Comparison of ENCODE assay signal across 22 cellular contexts in genomic region chr16:70705056-70705455, GRCh38. TPM values are rescaled to one million over a fixed set of nuclear protein-coding genes. Genes with fewer than 3 reads are reported as not detected.
DNase-seq lines count a peak whose midpoint lies in the region; ATAC-seq and TF ChIP-seq lines count a peak whose summit lies in the region.
"Had no signal": no experiment of that assay in that cellular context is flagged by ENCODE, and none has a peak within 500 bp of the region (broad histone marks: within the 10 kb centered on the region; RNA-seq: fewer than 3 reads in every experiment).

No MANE protein-coding gene starts in this region.

- no peak for TF ChIP-seq CTCF in thoracic aorta (IDR thresholded peaks at IDR 0.05)
- no peak for TF ChIP-seq CTCF in progenitor cell of endocrine pancreas (IDR thresholded peaks at IDR 0.05; ENCODE audit: unreplicated experiment)
- no peak for TF ChIP-seq CTCF in lower leg skin (IDR thresholded peaks at IDR 0.05)
- no peak for TF ChIP-seq CTCF in MM.1S (IDR thresholded peaks at IDR 0.05; ENCODE audit: low read length)

- H2AFZ ChIP-seq in MM.1S (ENCODE audit: low read length) = no peak overlapping the region

- H3K4me1 ChIP-seq in muscle layer of colon (ENCODE audit: insufficient read depth, low read length) (peaks cover 97% of the 10 kb centered on the region), thoracic aorta (ENCODE audit: control insufficient read depth in 1 of 2, low read depth in 2 of 2) (peaks cover 52 to 79% of the 10 kb centered on the region in 2 donors), MM.1S (ENCODE audit: low read length) (no peaks in the 10 kb centered on the region)
- H3K4me1 ChIP-seq: HAP-1 had no signal

- no peak overlapping the region for H3K4me3 Mint-ChIP-seq in activated T-helper 17 cell treated with anti-CD3 and anti-CD28 coated beads, Interleukin-2, amount 50 U/mL, for 72 hours
- no peak overlapping the region for H3K4me3 Mint-ChIP-seq in progenitor cell of endocrine pancreas (ENCODE audit: low read depth)
- H3K4me3 Mint-ChIP-seq: activated T-helper 1 cell treated with anti-CD3 and anti-CD28 coated beads, Interleukin-12 subunit alpha, Interleukin-12 subunit beta, Interleukin-2, Interleukin-4 antibody, amounts not matched to agents 30 ng/mL and 10 ng/mL and 1 ng/mL, durations not matched to agents 14 hours and 24 hours and 36 hours; WTC11 had no signal

- peak overlapping the region; percentile 15 for H3K27ac Mint-ChIP-seq in activated T-helper 17 cell treated with anti-CD3 and anti-CD28 coated beads, Interleukin-2, amount 50 U/mL, for 72 hours
- H3K27ac Mint-ChIP-seq in progenitor cell of endocrine pancreas = no peak overlapping the region
- H3K27ac Mint-ChIP-seq: activated T-helper 1 cell treated with anti-CD3 and anti-CD28 coated beads, Interleukin-12 subunit alpha, Interleukin-12 subunit beta, Interleukin-2, Interleukin-4 antibody, amounts not matched to agents 30 ng/mL and 10 ng/mL and 1 ng/mL, durations not matched to agents 14 hours and 24 hours and 36 hours; WTC11 had no signal

- no peaks in the 10 kb centered on the region for H3K4me1 Mint-ChIP-seq in activated T-helper 17 cell treated with anti-CD3 and anti-CD28 coated beads, Interleukin-2, amount 50 U/mL, for 72 hours
- peaks cover 11% of the 10 kb centered on the region for H3K4me1 Mint-ChIP-seq in progenitor cell of endocrine pancreas (ENCODE audit: low read depth)

- no peak overlapping the region for H3K4me2 ChIP-seq in MM.1S (ENCODE audit: low read depth, low read length)

- no peaks in the 10 kb centered on the region for H3F3A ChIP-seq in MM.1S (ENCODE audit: insufficient read depth, low read length)

- no peak for ATAC-seq in activated T-helper 17 cell treated with anti-CD3 and anti-CD28 coated beads, Interleukin-2, amount 50 U/mL, for 72 hours (replicated peaks)
- ATAC-seq in thoracic aorta (ENCODE audit: insufficient number of reproducible peaks, low FRiP score, low read depth) (no peak), HG03159 (IDR thresholded peaks at IDR 0.05; ENCODE audit: unreplicated experiment) (no peak)
- ATAC-seq: right lobe of liver, WTC11 had no signal

- intact Hi-C loops in lower leg skin (cut with DNase I; ENCODE audit: low total_unique reads) = no loop called here

- no peaks in the 10 kb centered on the region for H3K9me2 ChIP-seq in MM.1S (replicated peaks; ENCODE audit: insufficient read depth, low read length)

- no peaks in the 10 kb centered on the region for H3K79me2 ChIP-seq in MM.1S (ENCODE audit: low read length)

- no peaks in the 10 kb centered on the region for H3K27me3 Mint-ChIP-seq in activated T-helper 17 cell treated with anti-CD3 and anti-CD28 coated beads, Interleukin-2, amount 50 U/mL, for 72 hours
- no peaks in the 10 kb centered on the region for H3K27me3 Mint-ChIP-seq in progenitor cell of endocrine pancreas

- 90 to 92% methylated on average over 5 to 8 of the region's 8 CpGs for WGBS in lower leg skin, 2 donors

- no peaks in the 10 kb centered on the region for H3K9me3 ChIP-seq in muscle layer of colon (ENCODE audit: low read length)
- H3K9me3 ChIP-seq in thoracic aorta = no peaks in the 10 kb centered on the region
- H3K9me3 ChIP-seq in MM.1S (replicated peaks; ENCODE audit: insufficient read depth, low read length) = no peaks in the 10 kb centered on the region
- H3K9me3 ChIP-seq: HAP-1, right lobe of liver had no signal

- no peak for TF ChIP-seq POLR2A in lower leg skin (IDR thresholded peaks at IDR 0.05)

- H3K4me3 ChIP-seq in muscle layer of colon (ENCODE audit: low read depth in 1 of 2, low read length in 2 of 2) = no peak overlapping the region
- no peak overlapping the region for H3K4me3 ChIP-seq in thoracic aorta
- no peak overlapping the region for H3K4me3 ChIP-seq in lower leg skin (ENCODE audit: low read depth, poor library complexity, severe bottlenecking)
- no peak overlapping the region for H3K4me3 ChIP-seq in MM.1S (ENCODE audit: low read length)
- H3K4me3 ChIP-seq: cardiac muscle cell, HAP-1, right lobe of liver had no signal

- H3K27ac ChIP-seq in muscle layer of colon (ENCODE audit: low read depth, low read length) = peak overlapping the region; percentile 90
- H3K27ac ChIP-seq in thoracic aorta = peak overlapping the region; percentile 87 to 96
- no peak overlapping the region for H3K27ac ChIP-seq in MM.1S (ENCODE audit: low read length)
- H3K27ac ChIP-seq: cardiac muscle cell, right lobe of liver had no signal

- DNase-seq in GM04504 (ENCODE audit: low read depth) (peak; percentile 43), thoracic aorta (ENCODE audit: low spot score) (no peak), progenitor cell of endocrine pancreas (ENCODE audit: low spot score, unreplicated experiment) (no peak), lower leg skin (ENCODE audit: low spot score in 2 of 2) (no peak), MM.1S (no peak)
- DNase-seq: activated CD8-positive, alpha-beta memory T cell treated with anti-CD3 and anti-CD28 coated beads for 24 hours; DMS 273 treated with DMSO at 0.1 percent for 48 hours; effector CD4-positive, alpha-beta T cell; hippocampal formation; kidney; NCI-H187; right lobe of liver; stimulated activated CD4-positive, alpha-beta T cell treated with anti-CD3 and anti-CD28 coated beads, Interleukin-4, amount 100 ng/mL, for 1 hour had no signal

- no peaks in the 10 kb centered on the region for H3K27me3 ChIP-seq in muscle layer of colon (ENCODE audit: control insufficient read depth in 1 of 2, insufficient read depth in 2 of 2, low read length in 2 of 2)
- no peaks in the 10 kb centered on the region for H3K27me3 ChIP-seq in thoracic aorta (replicated peaks; ENCODE audit: insufficient read depth)
- no peaks in the 10 kb centered on the region for H3K27me3 ChIP-seq in MM.1S (replicated peaks; ENCODE audit: insufficient read depth, low read length)
- H3K27me3 ChIP-seq: cardiac muscle cell, right lobe of liver had no signal

- H3K9ac ChIP-seq in muscle layer of colon (ENCODE audit: low read length) (no peak overlapping the region), MM.1S (ENCODE audit: low read length) (no peak overlapping the region)

- no peaks in the 10 kb centered on the region for H3K36me3 Mint-ChIP-seq in activated T-helper 17 cell treated with anti-CD3 and anti-CD28 coated beads, Interleukin-2, amount 50 U/mL, for 72 hours (ENCODE audit: low read depth)
- H3K36me3 Mint-ChIP-seq in progenitor cell of endocrine pancreas (ENCODE audit: insufficient read depth) = no peaks in the 10 kb centered on the region
- H3K36me3 Mint-ChIP-seq: WTC11 had no signal

- H3K36me3 ChIP-seq in muscle layer of colon (ENCODE audit: insufficient read depth, low read length) (no peaks in the 10 kb centered on the region), thoracic aorta (no peaks in the 10 kb centered on the region), MM.1S (replicated peaks; ENCODE audit: insufficient read depth, low read length) (no peaks in the 10 kb centered on the region)
- H3K36me3 ChIP-seq: cardiac muscle cell, HAP-1, right lobe of liver had no signal

- no peaks in the 10 kb centered on the region for H4K20me1 ChIP-seq in MM.1S (ENCODE audit: insufficient read depth, low read length)

- no peaks in the 10 kb centered on the region for H3K9me3 Mint-ChIP-seq in activated T-helper 17 cell treated with anti-CD3 and anti-CD28 coated beads, Interleukin-2, amount 50 U/mL, for 72 hours
- H3K9me3 Mint-ChIP-seq in progenitor cell of endocrine pancreas (ENCODE audit: low read depth) = no peaks in the 10 kb centered on the region
- H3K9me3 Mint-ChIP-seq: activated T-helper 1 cell treated with anti-CD3 and anti-CD28 coated beads, Interleukin-12 subunit alpha, Interleukin-12 subunit beta, Interleukin-2, Interleukin-4 antibody, amounts not matched to agents 30 ng/mL and 10 ng/mL and 1 ng/mL, durations not matched to agents 14 hours and 24 hours and 36 hours; WTC11 had no signal

RNA-seq across cellular contexts. Expression of gene MTSS2, which starts 19.2 kb away (rescaled TPM):
- under 1 TPM; 0.11 to 0.67 TPM for total RNA-seq in activated T-helper 17 cell treated with anti-CD3 and anti-CD28 coated beads, Interleukin-2, amount 50 U/mL, for 72 hours
- 10 to 100 TPM; 57.3 to 58.5 TPM for total RNA-seq in thoracic aorta
- 55.0 and 57.1 TPM in 2 replicates for total RNA-seq in progenitor cell of endocrine pancreas
- total RNA-seq in lower leg skin = 10 to 100 TPM; 18.4 to 55.5 (median 25.2) TPM

RNA-seq across cellular contexts. Expression of gene IL34, which starts 58.7 kb away (rescaled TPM):
- not detected for total RNA-seq in activated T-helper 17 cell treated with anti-CD3 and anti-CD28 coated beads, Interleukin-2, amount 50 U/mL, for 72 hours
- total RNA-seq in thoracic aorta (10 to 100 TPM; 11.9 to 55.6 TPM), progenitor cell of endocrine pancreas (not detected in 2 replicates), lower leg skin (100 to 1,000 TPM in 3 of 4 donors, 10 to 100 TPM in 1; 96.9 to 158 (median 129) TPM)
- total RNA-seq: activated T-helper 1 cell treated with anti-CD3 and anti-CD28 coated beads, Interleukin-12 subunit alpha, Interleukin-12 subunit beta, Interleukin-2, Interleukin-4 antibody, amounts not matched to agents 30 ng/mL and 10 ng/mL and 1 ng/mL, durations not matched to agents 14 hours and 24 hours and 36 hours; cardiac muscle cell; NCI-H460; T-helper 1 cell treated with Interleukin-12 subunit alpha and Interleukin-12 subunit beta and Interleukin-4 antibody, amounts not matched to agents 30 ng/mL and 1 ng/mL, for 36 hours had no signal

Comparison
In these comparisons a context has a peak if more than half of its experiments do, and no peak if none do; other contexts are left out.
1. RNA of gene MTSS2, which starts 19.2 kb away (total RNA-seq): 57.3 to 58.5 TPM in thoracic aorta, 55.0 to 57.1 TPM in progenitor cell of endocrine pancreas and 18.4 to 55.5 TPM in lower leg skin; 0.11 to 0.67 TPM in activated T-helper 17 cell treated with anti-CD3 and anti-CD28 coated beads, Interleukin-2, amount 50 U/mL, for 72 hours; every median in the first group is over 10 times any median in the second.
2. RNA of gene IL34, which starts 58.7 kb away (total RNA-seq): 96.9 to 158 TPM in lower leg skin and 11.9 to 55.6 TPM in thoracic aorta; not detected in progenitor cell of endocrine pancreas and not detected in activated T-helper 17 cell treated with anti-CD3 and anti-CD28 coated beads, Interleukin-2, amount 50 U/mL, for 72 hours; every median in the first group is over 10 times any median in the second.